ENCODE assay signal across 9 cellular contexts in genomic region chr2:179272406-179273192, GRCh38. TPM values are rescaled to one million over a fixed set of nuclear protein-coding genes. Genes with fewer than 3 reads are reported as not detected.
DNase-seq lines count a peak whose midpoint lies in the region; ATAC-seq and TF ChIP-seq lines count a peak whose summit lies in the region.
"Had no signal": no experiment of that assay in that cellular context is flagged by ENCODE, and none has a peak within 500 bp of the region (broad histone marks: within the 10 kb centered on the region; RNA-seq: fewer than 3 reads in every experiment).

No MANE protein-coding gene starts in this region.

- peak; percentile 79 for ATAC-seq in PC-3
- peak; percentile 80 for ATAC-seq in gastroesophageal sphincter
- peak; percentile 93 for ATAC-seq in sciatic nerve
- ATAC-seq in GM19452 (IDR thresholded peaks at IDR 0.05; ENCODE audit: unreplicated experiment) = no peak
- no peak for ATAC-seq in GM18873 (IDR thresholded peaks at IDR 0.05; ENCODE audit: low FRiP score, unreplicated experiment)

- TF ChIP-seq CTCF in PC-3 (conservative IDR thresholded peaks at IDR 0.05; ENCODE audit: low read depth, low read length) = no peak
- no peak for TF ChIP-seq CTCF in gastroesophageal sphincter (IDR thresholded peaks at IDR 0.05)
- TF ChIP-seq CTCF in GM13976 (IDR thresholded peaks at IDR 0.05; ENCODE audit: borderline replicate concordance, control extremely low read depth, extremely low read depth, insufficient read depth, missing control alignments) = no peak

- H3F3A ChIP-seq in PC-3 (ENCODE audit: low read length, unreplicated experiment) = peaks cover 6% of the 10 kb centered on the region

- DNase-seq in EH (ENCODE audit: low read depth) (peak; percentile 38), PC-3 (peak; percentile 75), sciatic nerve (ENCODE audit: low spot score) (no peak), GM13976 (ENCODE audit: low spot score) (no peak), NOMO-1 treated with dmso at 0.1 percent for 144 hours (lab: John Stamatoyannopoulos, UW; ENCODE audit: unreplicated experiment) (no peak)
- DNase-seq: activated CD4-positive, CD25-positive, alpha-beta regulatory T cell had no signal

- POLR2A ChIA-PET in PC-3 (lab: Charles Lee; ENCODE audit: unreplicated experiment) = interaction anchor here (0.6 kb wide), 1 partner anchor 319 kb away, joined by 4 read pairs; no protein-coding TSS in a partner anchor

- WGBS in gastroesophageal sphincter (ENCODE audit: low coverage in 1 of 2), 2 donors = 37 to 77% methylated on average over 4 to 5 of the region's 5 CpGs

- peaks cover 60% of the 10 kb centered on the region for H3K4me1 ChIP-seq in PC-3 (ENCODE audit: insufficient read depth, low read length)
- peaks cover 6 to 41% (median 9%) of the 10 kb centered on the region in 3 donors for H3K4me1 ChIP-seq in gastroesophageal sphincter

- no peaks in the 10 kb centered on the region for H3K79me2 ChIP-seq in PC-3 (ENCODE audit: low read length)

- CTCF ChIA-PET in PC-3 (lab: Charles Lee) = interaction anchor here (0.7 kb wide), 1 partner anchor 149 kb away, joined by 3 read pairs; no protein-coding TSS in a partner anchor

- intact Hi-C loops in PC-3 (cut with micrococcal nuclease) = loop anchor here (2.0 kb wide), 1 partner anchor 60 kb away; no protein-coding TSS in a partner anchor
- intact Hi-C loops in sciatic nerve (cut with DNase I) = no loop called here

- H3K9ac ChIP-seq in PC-3 (ENCODE audit: low read length) = peak overlapping the region; percentile 42

- peak overlapping the region; percentile 78 for H3K4me2 ChIP-seq in PC-3 (ENCODE audit: low read length)

- in situ Hi-C loops in GM13976 (cut with MboI; ENCODE audit: low sequenced_read_pairs, unreplicated experiment) = no loop called here

- H3K9me3 ChIP-seq in PC-3 (ENCODE audit: low read length) (no peaks in the 10 kb centered on the region), gastroesophageal sphincter (no peaks in the 10 kb centered on the region)

- H3K27ac ChIP-seq in PC-3 (ENCODE audit: low read length) (peak overlapping the region; percentile 89), gastroesophageal sphincter (peak overlapping the region; percentile 43 to 74 (median 59))

- no peak for TF ChIP-seq EP300 in gastroesophageal sphincter (IDR thresholded peaks at IDR 0.05)

- H3K36me3 ChIP-seq in PC-3 (ENCODE audit: low read depth, low read length) (no peaks in the 10 kb centered on the region), gastroesophageal sphincter (no peaks in the 10 kb centered on the region)

- peak overlapping the region; percentile 62 for H2AFZ ChIP-seq in PC-3 (ENCODE audit: low read length)

- TSS peak; percentile 67 for BruUV-seq in PC-3 (replicated peaks; lab: Mats Ljungman, UMichigan)

- H3K9me2 ChIP-seq in PC-3 (replicated peaks; ENCODE audit: low read length) = no peaks in the 10 kb centered on the region

- no peak for TF ChIP-seq POLR2A in gastroesophageal sphincter (IDR thresholded peaks at IDR 0.05)

- H4K20me1 ChIP-seq in PC-3 (ENCODE audit: low read length) = no peaks in the 10 kb centered on the region

- peak overlapping the region; percentile 30; the same call in 1 of the 2 replicates for H3K4me3 ChIP-seq in PC-3 (ENCODE audit: low read length)
- no peak overlapping the region for H3K4me3 ChIP-seq in gastroesophageal sphincter

- H3K27me3 ChIP-seq in PC-3 (ENCODE audit: low read length) (no peaks in the 10 kb centered on the region), gastroesophageal sphincter (no peaks in the 10 kb centered on the region)

RNA-seq across cellular contexts. Expression of gene SESTD1, which starts 8.0 kb away (rescaled TPM):
- total RNA-seq in PC-3 (2014; rRNA removed) (12.2 and 21.3 TPM in 2 replicates), gastroesophageal sphincter (100 to 1,000 TPM in 1 of 4 donors, 10 to 100 TPM in 3; 47.9 to 103 (median 68.5) TPM), sciatic nerve (139 TPM)

Comparison
In these comparisons a context has a peak if more than half of its experiments do, and no peak if none do; other contexts are left out.
1. DNase-seq: peak in EH (single experiment) and PC-3 (single experiment); none in sciatic nerve (single experiment), GM13976 (single experiment) and NOMO-1 treated with dmso at 0.1 percent for 144 hours (single experiment).
2. ATAC-seq: peak in PC-3 (single experiment), gastroesophageal sphincter (single experiment) and sciatic nerve (single experiment); none in GM19452 (single experiment) and GM18873 (single experiment).